ENCODE assay signal across 33 cellular contexts in the genomic region with DNA sequence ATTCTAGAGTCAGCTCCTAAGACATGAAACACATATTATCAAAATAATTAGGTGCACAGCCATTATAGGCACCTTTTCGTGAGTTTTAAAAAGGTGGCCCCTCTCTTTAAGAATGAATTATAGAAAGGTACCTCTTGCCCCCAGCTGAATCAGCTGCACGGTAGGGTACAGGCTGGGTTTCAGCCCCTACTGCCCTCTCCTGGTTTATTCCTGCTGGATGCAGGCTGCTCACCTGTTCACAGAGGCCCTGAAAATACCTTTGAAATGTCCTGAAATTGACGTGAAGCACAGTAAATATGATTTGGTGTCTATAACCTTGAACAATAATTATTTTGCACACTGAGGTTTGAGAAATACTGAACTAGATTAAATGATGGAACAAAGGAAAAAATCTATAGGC.
A peak's percentile ranks its signal among the peaks of the same experiment; 100 is the strongest.
DNase-seq lines count a peak whose midpoint lies in the region; ATAC-seq and TF ChIP-seq lines count a peak whose summit lies in the region.
"Had no signal": no experiment of that assay in that cellular context is flagged by ENCODE, and none has a peak within 500 bp of the region (broad histone marks: within the 10 kb centered on the region; RNA-seq: fewer than 3 reads in every experiment).

No MANE protein-coding gene starts in this region.

- DNase-seq in NCI-H748 (lab: John Stamatoyannopoulos, UW; ENCODE audit: unreplicated experiment) (peak; percentile 38), NCI-H748 treated with DMSO at 0.1 percent for 48 hours (lab: John Stamatoyannopoulos, UW) (no peak), ELF-1 (ENCODE audit: low read depth, low spot score) (peak; percentile 1), left colon (no peak), HuH-7.5 (ENCODE audit: low spot score) (no peak), head of caudate nucleus (no peak)
- DNase-seq in stimulated activated CD4-positive, alpha-beta T cell treated with anti-CD3 and anti-CD28 coated beads, Interleukin-15, amount 100 ng/mL, for 24 hours = no peak
- DNase-seq: activated CD4-positive, alpha-beta T cell treated with anti-CD3 and anti-CD28 coated beads for 4 hours; activated CD8-positive, alpha-beta memory T cell treated with anti-CD3 and anti-CD28 coated beads for 24 hours; activated gamma-delta T cell; activated naive CD8-positive, alpha-beta T cell treated with anti-CD3 and anti-CD28 coated beads, Interleukin-2, amount 50 U/mL, for 24 hours; activated T-cell treated with anti-CD3 and anti-CD28 coated beads, Interleukin-2, amount 50 U/mL, for 1 hour; caudate nucleus; CD8-positive, alpha-beta T cell; cortex of kidney; DMS79 treated with DMSO at 0.1 percent for 48 hours; effector memory CD8-positive, alpha-beta T cell; foreskin fibroblast; immature natural killer cell; Kasumi-1; natural killer cell; NCI-H187; NCI-H526 treated with DMSO at 0.1 percent for 48 hours; right cardiac atrium; spleen; stimulated activated CD4-positive, alpha-beta T cell treated with anti-CD3 and anti-CD28 coated beads, Interleukin-4, amount 100 ng/mL, for 24 hours; T-helper 17 cell; upper lobe of left lung had no signal

- intact Hi-C loops in left colon (cut with DNase I, micrococcal nuclease) (no loop called here), head of caudate nucleus (cut with DNase I) (no loop called here)

- H3K27ac ChIP-seq in VCaP = no peak overlapping the region
- H3K27ac ChIP-seq: RWPE1, SK-N-MC, spleen, upper lobe of left lung had no signal

- ATAC-seq in left colon = peak; percentile 54
- ATAC-seq: activated naive CD8-positive, alpha-beta T cell treated with anti-CD3 and anti-CD28 coated beads, Interleukin-2, amount 50 U/mL, for 24 hours; CD8-positive, alpha-beta T cell; effector memory CD8-positive, alpha-beta T cell; esophagus mucosa; natural killer cell; right cardiac atrium; stimulated activated effector memory CD8-positive, alpha-beta T cell treated with anti-CD3 and anti-CD28 coated beads, Interleukin-12 subunit alpha, Interleukin-12 subunit beta, amount 100 ng/mL, for 72 hours; T-helper 17 cell had no signal

- TF ChIP-seq CTCF in VCaP (conservative IDR thresholded peaks at IDR 0.05) = peak; percentile 84

Comparison
In these comparisons a context has a peak if more than half of its experiments do, and no peak if none do; other contexts are left out.
1. DNase-seq: peak in NCI-H748 (single experiment) and ELF-1 (single experiment); none in NCI-H748 treated with DMSO at 0.1 percent for 48 hours (single experiment), left colon (0 of 2), HuH-7.5 (single experiment), head of caudate nucleus (0 of 42) and stimulated activated CD4-positive, alpha-beta T cell treated with anti-CD3 and anti-CD28 coated beads, Interleukin-15, amount 100 ng/mL, for 24 hours (single experiment).